ENCODE assay signal across 28 cellular contexts in the genomic region with DNA sequence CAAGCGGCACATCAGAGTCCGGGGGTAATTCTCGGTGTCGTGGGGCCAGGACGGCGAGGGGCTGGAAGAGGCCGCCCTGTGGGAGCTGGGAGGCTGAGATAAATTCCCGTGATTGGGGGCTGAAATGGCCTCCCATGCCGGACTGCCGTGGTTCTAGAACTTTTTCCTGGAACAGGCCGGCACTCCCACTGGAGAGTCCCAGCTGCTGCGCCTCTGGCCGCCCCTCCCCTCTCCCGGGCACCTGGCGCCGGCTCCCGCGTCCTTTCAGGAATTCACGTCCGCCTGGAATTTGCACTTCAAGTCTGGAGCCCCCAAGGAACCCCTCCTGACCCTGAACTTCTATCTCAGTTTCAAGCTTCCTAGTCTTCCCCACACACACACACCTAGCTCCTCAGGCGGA. TPM values are rescaled to one million over a fixed set of nuclear protein-coding genes. Genes with fewer than 3 reads are reported as not detected.
A peak's percentile ranks its signal among the peaks of the same experiment; 100 is the strongest.
DNase-seq lines count a peak whose midpoint lies in the region; ATAC-seq and TF ChIP-seq lines count a peak whose summit lies in the region.
"Had no signal": no experiment of that assay in that cellular context is flagged by ENCODE, and none has a peak within 500 bp of the region (broad histone marks: within the 10 kb centered on the region; RNA-seq: fewer than 3 reads in every experiment).

No MANE protein-coding gene starts in this region.

- intact Hi-C loops in ovary (cut with DNase I): no loop called here
- intact Hi-C loops in upper lobe of right lung (cut with DNase I): no loop called here

- H3K36me3 Mint-ChIP-seq in HFFc6 (ENCODE audit: low read depth): no peaks in the 10 kb centered on the region
- H3K36me3 Mint-ChIP-seq in stimulated activated effector memory CD8-positive, alpha-beta T cell treated with anti-CD3 and anti-CD28 coated beads, Interleukin-12 subunit alpha, Interleukin-12 subunit beta, amount 100 ng/mL, for 72 hours: no peaks in the 10 kb centered on the region

- H3K4me1 ChIP-seq in iPS-20b (ENCODE audit: insufficient read depth, low read length) (peaks cover 35% of the 10 kb centered on the region), ovary (ENCODE audit: insufficient read depth) (peaks cover 1% of the 10 kb centered on the region), upper lobe of right lung (peaks cover 4% of the 10 kb centered on the region)

- H3K4me3 Mint-ChIP-seq in HFFc6: no peak overlapping the region
- H3K4me3 Mint-ChIP-seq in stimulated activated effector memory CD8-positive, alpha-beta T cell treated with anti-CD3 and anti-CD28 coated beads, Interleukin-12 subunit alpha, Interleukin-12 subunit beta, amount 100 ng/mL, for 72 hours: no peak overlapping the region
- H3K4me3 Mint-ChIP-seq: T-helper 1 cell treated with Interleukin-12 subunit alpha and Interleukin-12 subunit beta and Interleukin-4 antibody, amounts not matched to agents 30 μg/mL and 1 μg/mL, for 36 hours had no signal

- H3K36me3 ChIP-seq in iPS-20b (ENCODE audit: insufficient read depth, low read depth, low read length) (peaks cover 35% of the 10 kb centered on the region), ovary (no peaks in the 10 kb centered on the region), upper lobe of right lung (no peaks in the 10 kb centered on the region)
- H3K36me3 ChIP-seq: adrenal gland, gastroesophageal sphincter, tibial nerve had no signal

- H3K27me3 Mint-ChIP-seq in HFFc6 (ENCODE audit: insufficient read depth): peaks cover 52% of the 10 kb centered on the region

- TF ChIP-seq EP300 in ovary (IDR thresholded peaks at IDR 0.05): no peak

- peak overlapping the region; percentile 99 for H3K9ac ChIP-seq in iPS-20b (ENCODE audit: low read depth, low read length)

- no peaks in the 10 kb centered on the region for H3K9me3 ChIP-seq in iPS-20b (ENCODE audit: insufficient read depth, low read depth, low read length)
- H3K9me3 ChIP-seq in ovary: no peaks in the 10 kb centered on the region
- no peaks in the 10 kb centered on the region for H3K9me3 ChIP-seq in upper lobe of right lung
- H3K9me3 ChIP-seq: adrenal gland, gastroesophageal sphincter, tibial nerve had no signal

- peaks cover 48% of the 10 kb centered on the region for H3K27me3 ChIP-seq in iPS-20b (ENCODE audit: insufficient read depth, low read length)
- H3K27me3 ChIP-seq in ovary: no peaks in the 10 kb centered on the region
- no peaks in the 10 kb centered on the region for H3K27me3 ChIP-seq in upper lobe of right lung
- H3K27me3 ChIP-seq: adrenal gland had no signal

- TF ChIP-seq CTCF in ovary (IDR thresholded peaks at IDR 0.05) (no peak), upper lobe of right lung (IDR thresholded peaks at IDR 0.05) (no peak), HFFc6 (IDR thresholded peaks at IDR 0.05) (no peak)

- peak; percentile 32 for DNase-seq in DMS53 (lab: John Stamatoyannopoulos, UW)
- DNase-seq in DMS53 treated with DMSO at 0.1 percent for 48 hours (lab: John Stamatoyannopoulos, UW; ENCODE audit: unreplicated experiment): no peak
- DNase-seq in ovary: peak; percentile 44 to 79 (median 63)
- no peak for DNase-seq in upper lobe of right lung
- no peak for DNase-seq in HFFc6
- DNase-seq in stimulated activated effector memory CD8-positive, alpha-beta T cell treated with anti-CD3 and anti-CD28 coated beads, Interleukin-12 subunit alpha, Interleukin-12 subunit beta, amount 100 ng/mL, for 72 hours (ENCODE audit: low spot score in 2 of 2): no peak
- DNase-seq: activated CD4-positive, alpha-beta T cell treated with anti-CD3 and anti-CD28 coated beads, Interleukin-2, amount 50 U/mL, for 1 hour; activated effector memory CD4-positive, alpha-beta T cell treated with anti-CD3 and anti-CD28 coated beads, Interleukin-2, amount 50 U/mL, for 16 hours; adrenal gland; AML-193; erythroblast; KBM-7; NCI-H1694; NCI-H2227 treated with DMSO at 0.1 percent for 48 hours; NCI-H774; SIG-M5; stimulated activated naive CD4-positive, alpha-beta T cell had no signal

- peak overlapping the region; percentile 82 for H3K27ac ChIP-seq in iPS-20b (ENCODE audit: low read length)
- peak overlapping the region in 1 of 2 donors; percentile 60 for H3K27ac ChIP-seq in ovary
- H3K27ac ChIP-seq in upper lobe of right lung: no peak overlapping the region
- H3K27ac ChIP-seq: 22Rv1, adrenal gland, gastroesophageal sphincter, tibial nerve had no signal

- H3K4me3 ChIP-seq in iPS-20b (ENCODE audit: low read length) (peak overlapping the region; percentile 98), ovary (peak overlapping the region; percentile 6), upper lobe of right lung (no peak overlapping the region)
- H3K4me3 ChIP-seq: adrenal gland, gastroesophageal sphincter, tibial nerve had no signal

- no peaks in the 10 kb centered on the region for H3K4me1 Mint-ChIP-seq in HFFc6 (ENCODE audit: low read depth)
- no peaks in the 10 kb centered on the region for H3K4me1 Mint-ChIP-seq in stimulated activated effector memory CD8-positive, alpha-beta T cell treated with anti-CD3 and anti-CD28 coated beads, Interleukin-12 subunit alpha, Interleukin-12 subunit beta, amount 100 ng/mL, for 72 hours

- ATAC-seq in upper lobe of right lung (peak; percentile 62), HG03442 (IDR thresholded peaks at IDR 0.05; ENCODE audit: unreplicated experiment) (no peak)
- no peak for ATAC-seq in stimulated activated effector memory CD8-positive, alpha-beta T cell treated with anti-CD3 and anti-CD28 coated beads, Interleukin-12 subunit alpha, Interleukin-12 subunit beta, amount 100 ng/mL, for 72 hours
- ATAC-seq: gastroesophageal sphincter had no signal

- H3K27ac Mint-ChIP-seq in HFFc6: no peak overlapping the region
- H3K27ac Mint-ChIP-seq in stimulated activated effector memory CD8-positive, alpha-beta T cell treated with anti-CD3 and anti-CD28 coated beads, Interleukin-12 subunit alpha, Interleukin-12 subunit beta, amount 100 ng/mL, for 72 hours: no peak overlapping the region
- H3K27ac Mint-ChIP-seq: T-helper 1 cell treated with Interleukin-12 subunit alpha and Interleukin-12 subunit beta and Interleukin-4 antibody, amounts not matched to agents 30 μg/mL and 1 μg/mL, for 36 hours had no signal

- no peak for TF ChIP-seq POLR2A in ovary (IDR thresholded peaks at IDR 0.05)

- WGBS in ovary, 3 donors: 8 to 18% (median 8%) methylated on average over 20 to 21 of the region's 21 CpGs

- H3K9me3 Mint-ChIP-seq in HFFc6: no peaks in the 10 kb centered on the region
- no peaks in the 10 kb centered on the region for H3K9me3 Mint-ChIP-seq in stimulated activated effector memory CD8-positive, alpha-beta T cell treated with anti-CD3 and anti-CD28 coated beads, Interleukin-12 subunit alpha, Interleukin-12 subunit beta, amount 100 ng/mL, for 72 hours
- H3K9me3 Mint-ChIP-seq: T-helper 1 cell treated with Interleukin-12 subunit alpha and Interleukin-12 subunit beta and Interleukin-4 antibody, amounts not matched to agents 30 μg/mL and 1 μg/mL, for 36 hours had no signal

RNA-seq across cellular contexts. Expression of gene LRRC2, which starts 10.8 kb away (rescaled TPM):
- total RNA-seq in ovary (1 to 10 TPM; 3.9 to 9.3 (median 6.2) TPM), upper lobe of right lung (2.9 TPM)
- 1 to 10 TPM; 5.8 to 6.9 TPM for polyA plus RNA-seq in ovary
- total RNA-seq in HFFc6 (2021; fragmentation: NEBNext Ultra II Directional; extraction: Animal tissue kit (Norgen Biotek cat#: 25700)): under 1 TPM; 0.19 to 0.56 (median 0.37) TPM
- polyA plus RNA-seq: neural cell had no signal

RNA-seq across cellular contexts. Expression of gene FAM240A, which starts 35.4 kb away (rescaled TPM):
- total RNA-seq in ovary (under 1 TPM in 1 of 7 donors, not detected in 6; 0.17 TPM), upper lobe of right lung (not detected)
- not detected for polyA plus RNA-seq in ovary
- total RNA-seq in HFFc6 (2021; fragmentation: NEBNext Ultra II Directional; extraction: Animal tissue kit (Norgen Biotek cat#: 25700)): not detected
- total RNA-seq: dermis microvascular lymphatic vessel endothelial cell, gastroesophageal sphincter, H4, mesenteric fat pad had no signal
- polyA plus RNA-seq: adrenal gland, keratinocyte, neural cell had no signal

Comparison
In these comparisons a context has a peak if more than half of its experiments do, and no peak if none do; other contexts are left out.
1. DNase-seq: peak in DMS53 (single experiment) and ovary (5 of 5); none in DMS53 treated with DMSO at 0.1 percent for 48 hours (single experiment), upper lobe of right lung (single experiment), HFFc6 (single experiment) and stimulated activated effector memory CD8-positive, alpha-beta T cell treated with anti-CD3 and anti-CD28 coated beads, Interleukin-12 subunit alpha, Interleukin-12 subunit beta, amount 100 ng/mL, for 72 hours (0 of 2).